34 cellular contexts compared by ENCODE assay signal in the genomic region with DNA sequence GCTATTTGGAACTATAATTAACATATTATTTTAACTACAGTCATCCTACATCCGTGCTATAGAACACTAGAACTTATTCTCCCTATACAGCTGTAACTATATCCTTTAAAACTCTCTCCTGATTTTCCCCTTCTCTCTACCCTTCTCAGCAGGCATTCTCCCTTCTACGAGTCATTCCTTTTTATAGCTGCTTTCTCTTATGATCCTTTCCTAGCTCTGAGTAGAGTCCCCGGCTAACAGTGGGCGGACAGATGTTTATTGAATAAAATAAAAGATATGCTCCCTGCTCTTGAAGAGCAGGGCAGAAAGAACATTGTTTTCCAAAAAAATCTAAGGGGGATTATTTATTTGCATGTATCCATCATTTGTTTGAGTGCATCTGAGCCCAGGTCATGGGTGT.
"Had no signal": no experiment of that assay in that cellular context is flagged by ENCODE, and none has a peak within 500 bp of the region (broad histone marks: within the 10 kb centered on the region; RNA-seq: fewer than 3 reads in every experiment).

No MANE protein-coding gene starts in this region.

- DNase-seq: activated CD4-positive, alpha-beta memory T cell treated with anti-CD3 and anti-CD28 coated beads for 36 hours; activated CD4-positive, alpha-beta T cell treated with anti-CD3 and anti-CD28 coated beads for 36 hours; activated CD4-positive, alpha-beta T cell treated with anti-CD3 and anti-CD28 coated beads, Interleukin-2, amount 10 ng/mL, durations not matched to agents 24 days and 14 days; activated CD4-positive, CD25-positive, alpha-beta regulatory T cell; activated CD4-positive, CD25-positive, alpha-beta regulatory T cell treated with anti-CD3 and anti-CD28 coated beads, Interleukin-2, amount 50 U/mL, for 72 hours; activated CD8-positive, alpha-beta memory T cell treated with anti-CD3 and anti-CD28 coated beads, Interleukin-2, amount 10 ng/mL, durations not matched to agents 7 days and 5 days; activated CD8-positive, alpha-beta memory T cell treated with anti-CD3 and anti-CD28 coated beads, Interleukin-2, amount 50 U/mL, for 4 hours; activated CD8-positive, alpha-beta T cell treated with anti-CD3 and anti-CD28 coated beads, Interleukin-2, amount 10 ng/mL, durations not matched to agents 7 days and 5 days; activated gamma-delta T cell; activated naive CD4-positive, alpha-beta T cell; activated naive CD4-positive, alpha-beta T cell treated with anti-CD3 and anti-CD28 coated beads, Interleukin-2, amount 10 ng/mL, durations not matched to agents 7 days and 5 days; activated naive CD8-positive, alpha-beta T cell treated with anti-CD3 and anti-CD28 coated beads, Interleukin-2, amount 10 ng/mL, durations not matched to agents 7 days and 5 days; activated T-cell treated with anti-CD3 and anti-CD28 coated beads, Interleukin-2, amount 50 U/mL, for 24 hours; activated T-cell treated with anti-CD3 and anti-CD28 coated beads, Interleukin-2, amount 50 U/mL, for 72 hours; brain microvascular endothelial cell; cortex of kidney; dermis blood vessel endothelial cell; effector CD4-positive, alpha-beta T cell; effector memory CD8-positive, alpha-beta T cell; erythroblast; foreskin keratinocyte; gastrocnemius medialis; glutamatergic neuron; heart left ventricle; T-helper 1 cell; T-helper 17 cell; T1000 had no signal

- H3K9me3 ChIP-seq: ascending aorta, esophagus muscularis mucosa, gastrocnemius medialis, heart left ventricle had no signal

- H3K4me3 ChIP-seq: ascending aorta, esophagus muscularis mucosa, gastrocnemius medialis, heart left ventricle had no signal

- H3K27me3 Mint-ChIP-seq: activated naive CD4-positive, alpha-beta T cell treated with anti-CD3 and anti-CD28 coated beads, Interleukin-2, amount 10 ng/mL, durations not matched to agents 7 days and 5 days; activated naive CD8-positive, alpha-beta T cell treated with anti-CD3 and anti-CD28 coated beads, Interleukin-2, amount 10 ng/mL, durations not matched to agents 7 days and 5 days had no signal

- ATAC-seq: activated CD4-positive, alpha-beta T cell treated with anti-CD3 and anti-CD28 coated beads for 36 hours; activated CD8-positive, alpha-beta memory T cell treated with anti-CD3 and anti-CD28 coated beads, Interleukin-2, amount 10 ng/mL, durations not matched to agents 7 days and 5 days; activated CD8-positive, alpha-beta T cell treated with anti-CD3 and anti-CD28 coated beads, Interleukin-2, amount 10 ng/mL, durations not matched to agents 7 days and 5 days; activated naive CD4-positive, alpha-beta T cell treated with anti-CD3 and anti-CD28 coated beads, Interleukin-2, amount 50 U/mL, for 72 hours; activated T-cell treated with anti-CD3 and anti-CD28 coated beads, Interleukin-2, amount 50 U/mL, for 72 hours; effector memory CD8-positive, alpha-beta T cell; foreskin keratinocyte; gastrocnemius medialis; T-helper 17 cell had no signal

- H3K27ac ChIP-seq: ascending aorta, brain microvascular endothelial cell, esophagus muscularis mucosa, foreskin keratinocyte, gastrocnemius medialis, heart left ventricle had no signal

- H3K27ac Mint-ChIP-seq: activated CD4-positive, alpha-beta memory T cell treated with anti-CD3 and anti-CD28 coated beads for 36 hours; activated CD4-positive, alpha-beta T cell treated with anti-CD3 and anti-CD28 coated beads for 36 hours; activated CD4-positive, alpha-beta T cell treated with anti-CD3 and anti-CD28 coated beads, Interleukin-2, amount 10 ng/mL, durations not matched to agents 24 days and 14 days; activated CD8-positive, alpha-beta memory T cell treated with anti-CD3 and anti-CD28 coated beads, Interleukin-2, amount 10 ng/mL, durations not matched to agents 7 days and 5 days; activated CD8-positive, alpha-beta T cell treated with anti-CD3 and anti-CD28 coated beads, Interleukin-2, amount 10 ng/mL, durations not matched to agents 7 days and 5 days; activated naive CD4-positive, alpha-beta T cell treated with anti-CD3 and anti-CD28 coated beads, Interleukin-2, amount 10 ng/mL, durations not matched to agents 7 days and 5 days; activated naive CD4-positive, alpha-beta T cell treated with anti-CD3 and anti-CD28 coated beads, Interleukin-2, amount 50 U/mL, for 72 hours; activated naive CD8-positive, alpha-beta T cell treated with anti-CD3 and anti-CD28 coated beads, Interleukin-2, amount 10 ng/mL, durations not matched to agents 7 days and 5 days; activated T-cell treated with anti-CD3 and anti-CD28 coated beads, Interleukin-2, amount 50 U/mL, for 24 hours; activated T-cell treated with anti-CD3 and anti-CD28 coated beads, Interleukin-2, amount 50 U/mL, for 72 hours; effector memory CD8-positive, alpha-beta T cell; T-helper 17 cell; T-helper 2 cell treated with Interferon-gamma antibody and Interleukin-4, amounts not matched to agents 5 μg/mL and 100 μg/mL, for 36 hours had no signal

- FAIRE-seq: bronchial epithelial cell, colon had no signal

- H3K4me1 ChIP-seq: ascending aorta, esophagus muscularis mucosa, foreskin keratinocyte, gastrocnemius medialis, heart left ventricle had no signal

- H3K9me3 Mint-ChIP-seq: activated CD4-positive, alpha-beta memory T cell treated with anti-CD3 and anti-CD28 coated beads for 36 hours; activated CD4-positive, alpha-beta T cell treated with anti-CD3 and anti-CD28 coated beads, Interleukin-2, amount 10 ng/mL, durations not matched to agents 24 days and 14 days; activated naive CD4-positive, alpha-beta T cell treated with anti-CD3 and anti-CD28 coated beads, Interleukin-2, amount 10 ng/mL, durations not matched to agents 7 days and 5 days; activated naive CD4-positive, alpha-beta T cell treated with anti-CD3 and anti-CD28 coated beads, Interleukin-2, amount 50 U/mL, for 72 hours; activated naive CD8-positive, alpha-beta T cell treated with anti-CD3 and anti-CD28 coated beads, Interleukin-2, amount 10 ng/mL, durations not matched to agents 7 days and 5 days; activated T-cell treated with anti-CD3 and anti-CD28 coated beads, Interleukin-2, amount 50 U/mL, for 24 hours; activated T-cell treated with anti-CD3 and anti-CD28 coated beads, Interleukin-2, amount 50 U/mL, for 72 hours; effector memory CD8-positive, alpha-beta T cell; T-helper 2 cell treated with Interferon-gamma antibody and Interleukin-4, amounts not matched to agents 5 μg/mL and 100 μg/mL, for 36 hours had no signal

- H3K27me3 ChIP-seq: ascending aorta, brain microvascular endothelial cell, esophagus muscularis mucosa, foreskin keratinocyte, gastrocnemius medialis had no signal

- H3K4me1 Mint-ChIP-seq: activated CD4-positive, alpha-beta T cell treated with anti-CD3 and anti-CD28 coated beads for 36 hours; activated CD4-positive, alpha-beta T cell treated with anti-CD3 and anti-CD28 coated beads, Interleukin-2, amount 10 ng/mL, durations not matched to agents 24 days and 14 days; activated CD8-positive, alpha-beta memory T cell treated with anti-CD3 and anti-CD28 coated beads, Interleukin-2, amount 10 ng/mL, durations not matched to agents 7 days and 5 days; activated naive CD4-positive, alpha-beta T cell treated with anti-CD3 and anti-CD28 coated beads, Interleukin-2, amount 10 ng/mL, durations not matched to agents 7 days and 5 days; activated naive CD8-positive, alpha-beta T cell treated with anti-CD3 and anti-CD28 coated beads, Interleukin-2, amount 10 ng/mL, durations not matched to agents 7 days and 5 days; central memory CD8-positive, alpha-beta T cell; T-helper 17 cell had no signal

- H3K4me3 Mint-ChIP-seq: activated CD4-positive, alpha-beta memory T cell treated with anti-CD3 and anti-CD28 coated beads for 36 hours; activated CD4-positive, alpha-beta T cell treated with anti-CD3 and anti-CD28 coated beads for 36 hours; activated CD4-positive, alpha-beta T cell treated with anti-CD3 and anti-CD28 coated beads, Interleukin-2, amount 10 ng/mL, durations not matched to agents 24 days and 14 days; activated CD8-positive, alpha-beta memory T cell treated with anti-CD3 and anti-CD28 coated beads, Interleukin-2, amount 10 ng/mL, durations not matched to agents 7 days and 5 days; activated CD8-positive, alpha-beta T cell treated with anti-CD3 and anti-CD28 coated beads, Interleukin-2, amount 10 ng/mL, durations not matched to agents 7 days and 5 days; activated naive CD4-positive, alpha-beta T cell treated with anti-CD3 and anti-CD28 coated beads, Interleukin-2, amount 10 ng/mL, durations not matched to agents 7 days and 5 days; activated naive CD8-positive, alpha-beta T cell treated with anti-CD3 and anti-CD28 coated beads, Interleukin-2, amount 10 ng/mL, durations not matched to agents 7 days and 5 days; activated T-cell treated with anti-CD3 and anti-CD28 coated beads, Interleukin-2, amount 50 U/mL, for 24 hours; activated T-cell treated with anti-CD3 and anti-CD28 coated beads, Interleukin-2, amount 50 U/mL, for 72 hours; central memory CD8-positive, alpha-beta T cell; effector memory CD8-positive, alpha-beta T cell; T-helper 17 cell; T-helper 2 cell treated with Interferon-gamma antibody and Interleukin-4, amounts not matched to agents 5 μg/mL and 100 μg/mL, for 36 hours had no signal

- H3K36me3 ChIP-seq: ascending aorta, brain microvascular endothelial cell, esophagus muscularis mucosa, gastrocnemius medialis, heart left ventricle had no signal

- H3K36me3 Mint-ChIP-seq: activated CD4-positive, alpha-beta memory T cell treated with anti-CD3 and anti-CD28 coated beads for 36 hours; activated CD8-positive, alpha-beta memory T cell treated with anti-CD3 and anti-CD28 coated beads, Interleukin-2, amount 10 ng/mL, durations not matched to agents 7 days and 5 days; activated naive CD4-positive, alpha-beta T cell treated with anti-CD3 and anti-CD28 coated beads, Interleukin-2, amount 10 ng/mL, durations not matched to agents 7 days and 5 days; activated naive CD4-positive, alpha-beta T cell treated with anti-CD3 and anti-CD28 coated beads, Interleukin-2, amount 50 U/mL, for 72 hours; activated naive CD8-positive, alpha-beta T cell treated with anti-CD3 and anti-CD28 coated beads, Interleukin-2, amount 10 ng/mL, durations not matched to agents 7 days and 5 days had no signal
